ENCODE assay signal across 9 cellular contexts in the genomic region with DNA sequence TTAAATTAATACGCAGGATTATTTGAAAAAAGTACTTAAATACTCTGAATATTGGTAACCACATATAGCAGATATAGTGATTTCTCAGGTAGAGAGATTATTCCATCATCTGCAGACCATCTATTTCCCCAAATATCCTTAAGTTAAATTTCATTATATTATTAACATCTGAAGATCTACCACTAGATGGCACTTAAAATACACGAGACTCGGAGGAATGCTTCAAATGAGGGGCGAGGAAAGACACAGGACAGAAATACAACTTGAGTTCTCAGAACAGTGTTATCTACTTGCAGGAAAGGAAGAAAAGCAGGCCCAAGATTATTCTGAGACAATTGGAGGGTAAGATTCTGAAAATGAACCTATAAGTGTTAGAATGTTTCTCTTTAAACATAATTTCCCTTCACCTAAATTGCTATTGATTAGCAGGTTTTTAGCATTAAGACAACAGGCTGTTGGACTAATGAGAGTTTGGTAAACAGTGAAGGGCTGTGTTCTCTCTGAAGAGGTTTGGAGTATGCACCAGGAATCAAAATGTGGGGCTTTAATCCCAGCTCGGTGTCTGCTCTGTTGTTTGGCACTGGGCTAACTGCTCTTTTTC.
DNase-seq lines count a peak whose midpoint lies in the region; ATAC-seq and TF ChIP-seq lines count a peak whose summit lies in the region.
"Had no signal": no experiment of that assay in that cellular context is flagged by ENCODE, and none has a peak within 500 bp of the region (broad histone marks: within the 10 kb centered on the region; RNA-seq: fewer than 3 reads in every experiment).

No MANE protein-coding gene starts in this region.

- no peaks in the 10 kb centered on the region for H3K9me3 ChIP-seq in breast epithelium

- TF ChIP-seq CTCF in HFF-Myc (IDR thresholded peaks at IDR 0.05; ENCODE audit: low read depth, low read length, missing control alignments) (peak; percentile 38), breast epithelium (IDR thresholded peaks at IDR 0.05) (peak in 2 of 3 donors; percentile 34 to 40)

- H3K4me3 ChIP-seq in HFF-Myc (replicated peaks; ENCODE audit: low read depth, low read length) (no peak overlapping the region), breast epithelium (no peak overlapping the region)
- H3K4me3 ChIP-seq: skin epidermis had no signal

- H3K27ac ChIP-seq in breast epithelium, result no peak overlapping the region
- H3K27ac ChIP-seq: skin epidermis had no signal

- intact Hi-C loops in breast epithelium (cut with DNase I; ENCODE audit: low total_unique reads), result no loop called here

- TF ChIP-seq POLR2A in breast epithelium (IDR thresholded peaks at IDR 0.05), result no peak

- H3K36me3 ChIP-seq in breast epithelium, result no peaks in the 10 kb centered on the region

- H3K4me1 ChIP-seq in breast epithelium, result no peaks in the 10 kb centered on the region

- no peaks in the 10 kb centered on the region for H3K27me3 ChIP-seq in breast epithelium

- DNase-seq in GM03348 (ENCODE audit: low spot score) (peak; percentile 46), HFF-Myc (ENCODE audit: extremely low read depth, low read depth) (peak; percentile 15), NCI-H446 treated with DMSO at 0.1 percent for 48 hours (lab: John Stamatoyannopoulos, UW) (peak; percentile 2), breast epithelium (ENCODE audit: low spot score in 2 of 2) (no peak), midbrain (lab: John Stamatoyannopoulos, UW) (peak; percentile 32)

- ATAC-seq in GM19328 (IDR thresholded peaks at IDR 0.05; ENCODE audit: unreplicated experiment) (no peak), HG03025 (IDR thresholded peaks at IDR 0.05; ENCODE audit: low FRiP score, unreplicated experiment) (no peak), HG03039 (IDR thresholded peaks at IDR 0.05; ENCODE audit: unreplicated experiment) (no peak)

Comparison
In these comparisons a context has a peak if more than half of its experiments do, and no peak if none do; other contexts are left out.
1. DNase-seq: peak in GM03348 (single experiment), HFF-Myc (single experiment), NCI-H446 treated with DMSO at 0.1 percent for 48 hours (single experiment) and midbrain (single experiment); none in breast epithelium (0 of 2).